ENCODE assay signal across 24 cellular contexts in genomic region chr13:106477303-106477702, GRCh38. TPM values are rescaled to one million over a fixed set of nuclear protein-coding genes. Genes with fewer than 3 reads are reported as not detected.
"Had no signal": no experiment of that assay in that cellular context is flagged by ENCODE, and none has a peak within 500 bp of the region (broad histone marks: within the 10 kb centered on the region; RNA-seq: fewer than 3 reads in every experiment).

No MANE protein-coding gene starts in this region.

- ATAC-seq: activated CD8-positive, alpha-beta memory T cell treated with anti-CD3 and anti-CD28 coated beads, Interleukin-2, amount 10 ng/mL, durations not matched to agents 7 days and 5 days; activated naive CD4-positive, alpha-beta T cell treated with anti-CD3 and anti-CD28 coated beads, Interleukin-2, amount 50 U/mL, for 72 hours; activated naive CD8-positive, alpha-beta T cell treated with anti-CD3 and anti-CD28 coated beads, Interleukin-2, amount 50 U/mL, for 24 hours; body of pancreas; T-helper 17 cell; WTC11 had no signal

- H3K27ac ChIP-seq: ascending aorta, body of pancreas had no signal

- H3K4me3 ChIP-seq: ascending aorta, body of pancreas had no signal

- H3K36me3 ChIP-seq: ascending aorta had no signal

- H3K9me3 ChIP-seq: ascending aorta, body of pancreas had no signal

- H3K27me3 ChIP-seq: ascending aorta, body of pancreas had no signal

- DNase-seq: activated CD4-positive, alpha-beta T cell treated with anti-CD3 and anti-CD28 coated beads for 48 hours; activated CD4-positive, alpha-beta T cell treated with anti-CD3 and anti-CD28 coated beads, Interleukin-2, amount 50 U/mL, for 4 hours; activated CD4-positive, CD25-positive, alpha-beta regulatory T cell treated with anti-CD3 and anti-CD28 coated beads, Interleukin-2, amount 50 U/mL, for 72 hours; activated CD8-positive, alpha-beta memory T cell treated with anti-CD3 and anti-CD28 coated beads, Interleukin-2, amount 10 ng/mL, durations not matched to agents 7 days and 5 days; activated effector memory CD4-positive, alpha-beta T cell treated with anti-CD3 and anti-CD28 coated beads, Interleukin-2, amount 50 U/mL, for 16 hours; activated naive CD4-positive, alpha-beta T cell treated with Interleukin-2 at 50 U/mL for 16 hours; activated naive CD8-positive, alpha-beta T cell treated with anti-CD3 and anti-CD28 coated beads, Interleukin-2, amount 50 U/mL, for 24 hours; activated T-cell treated with anti-CD3 and anti-CD28 coated beads, Interleukin-2, amount 50 U/mL, for 24 hours; amniotic stem cell; body of pancreas; central memory CD4-positive, alpha-beta T cell; Kasumi-1; KBM-7; NCI-H1092 treated with DMSO at 0.1 percent for 48 hours; NCI-H1417 treated with DMSO at 0.1 percent for 48 hours; NCI-H1694; NCI-H2029; NCI-H510A treated with DMSO at 0.1 percent for 48 hours; SHP77 treated with DMSO at 0.1 percent for 48 hours; T-helper 17 cell; T-helper 9 cell had no signal

RNA-seq across cellular contexts. Expression of gene EFNB2, which starts 58.2 kb away (rescaled TPM):
- total RNA-seq: activated naive CD4-positive, alpha-beta T cell treated with anti-CD3 and anti-CD28 coated beads, Interleukin-2, amount 50 U/mL, for 72 hours had no signal
